20 cellular contexts compared by ENCODE assay signal in the genomic region with DNA sequence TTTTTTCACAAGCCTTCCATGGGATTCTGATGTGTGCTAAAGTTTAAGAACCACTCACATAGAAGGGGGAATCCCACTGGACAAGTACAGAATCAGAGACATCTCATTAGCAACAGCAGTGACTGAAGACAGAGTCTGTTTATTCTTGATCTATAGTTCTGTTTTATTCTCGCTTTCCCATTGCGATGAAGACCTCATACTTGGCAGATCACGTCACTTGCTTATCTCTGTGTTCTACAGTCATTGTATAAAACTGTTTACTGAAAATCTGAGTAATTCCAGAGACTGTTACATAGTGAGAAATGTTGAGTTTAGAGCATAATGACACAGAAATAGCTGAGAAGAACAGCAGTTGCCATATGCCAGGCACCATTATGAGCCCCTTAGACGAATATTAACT.
DNase-seq lines count a peak whose midpoint lies in the region; ATAC-seq and TF ChIP-seq lines count a peak whose summit lies in the region.
"Had no signal": no experiment of that assay in that cellular context is flagged by ENCODE, and none has a peak within 500 bp of the region (broad histone marks: within the 10 kb centered on the region; RNA-seq: fewer than 3 reads in every experiment).

No MANE protein-coding gene starts in this region.

- peaks cover 3% of the 10 kb centered on the region for H3K4me1 Mint-ChIP-seq in activated CD4-positive, alpha-beta T cell treated with anti-CD3 and anti-CD28 coated beads for 36 hours
- peaks cover 31% of the 10 kb centered on the region for H3K4me1 Mint-ChIP-seq in glutamatergic neuron (ENCODE audit: low read depth, unreplicated experiment)
- H3K4me1 Mint-ChIP-seq: CD8-positive, alpha-beta memory T cell; stimulated activated naive CD8-positive, alpha-beta T cell treated with anti-CD3 and anti-CD28 coated beads, Interleukin-15, amount 100 ng/mL, for 72 hours had no signal

- TF ChIP-seq CTCF in glutamatergic neuron (IDR thresholded peaks at IDR 0.05; ENCODE audit: partially characterized antibody, unreplicated experiment), result no peak

- H3K9me3 Mint-ChIP-seq in activated CD4-positive, alpha-beta T cell treated with anti-CD3 and anti-CD28 coated beads for 36 hours (ENCODE audit: low read depth), result no peaks in the 10 kb centered on the region
- peaks cover 5% of the 10 kb centered on the region for H3K9me3 Mint-ChIP-seq in glutamatergic neuron (ENCODE audit: unreplicated experiment)
- H3K9me3 Mint-ChIP-seq: CD8-positive, alpha-beta memory T cell had no signal

- no peak overlapping the region for H3K9ac ChIP-seq in adipocyte (ENCODE audit: low read length)

- H3K4me3 Mint-ChIP-seq in activated CD4-positive, alpha-beta T cell treated with anti-CD3 and anti-CD28 coated beads for 36 hours, result no peak overlapping the region
- H3K4me3 Mint-ChIP-seq in glutamatergic neuron (ENCODE audit: unreplicated experiment), result peak overlapping the region; percentile 22
- H3K4me3 Mint-ChIP-seq: stimulated activated naive CD8-positive, alpha-beta T cell treated with anti-CD3 and anti-CD28 coated beads, Interleukin-15, amount 100 ng/mL, for 72 hours had no signal

- no peak for DNase-seq in activated CD4-positive, alpha-beta T cell treated with anti-CD3 and anti-CD28 coated beads for 36 hours
- no peak for DNase-seq in activated CD4-positive, alpha-beta T cell treated with anti-CD3 and anti-CD28 coated beads for 4 hours
- DNase-seq in adipocyte (ENCODE audit: low read depth) (peak; percentile 55), glutamatergic neuron (no peak), kidney glomerular epithelial cell (lab: John Stamatoyannopoulos, UW) (no peak)
- DNase-seq: 8988T; activated CD4-positive, alpha-beta T cell treated with anti-CD3 and anti-CD28 coated beads for 48 hours; CD8-positive, alpha-beta memory T cell; GDM1; kidney; NCI-H2081 treated with DMSO at 0.1 percent for 48 hours; NCI-H774; posterior cingulate gyrus; stimulated activated CD4-positive, alpha-beta T cell treated with anti-CD3 and anti-CD28 coated beads, Interleukin-12 subunit alpha, Interleukin-12 subunit beta, amount 100 ng/mL, for 4 hours; stimulated activated naive CD8-positive, alpha-beta T cell treated with anti-CD3 and anti-CD28 coated beads, Interleukin-15, amount 100 ng/mL, for 72 hours; T-helper 2 cell had no signal

- peaks cover 66% of the 10 kb centered on the region for H3K4me1 ChIP-seq in adipocyte (ENCODE audit: control insufficient read depth, insufficient read depth, low read length)
- H3K4me1 ChIP-seq in urinary bladder (ENCODE audit: insufficient read depth), result peaks cover 3% of the 10 kb centered on the region

- no peaks in the 10 kb centered on the region for H3K27me3 Mint-ChIP-seq in activated CD4-positive, alpha-beta T cell treated with anti-CD3 and anti-CD28 coated beads for 36 hours
- peaks cover 4% of the 10 kb centered on the region for H3K27me3 Mint-ChIP-seq in glutamatergic neuron (ENCODE audit: unreplicated experiment)

- intact Hi-C loops in activated CD4-positive, alpha-beta T cell treated with anti-CD3 and anti-CD28 coated beads for 36 hours (cut with DNase I, micrococcal nuclease), result no loop called here

- TF ChIP-seq POLR2A in GM18505 (IDR thresholded peaks at IDR 0.05; ENCODE audit: borderline replicate concordance, extremely low read depth, insufficient read depth, insufficient read length), result no peak

- H3K36me3 ChIP-seq in adipocyte (ENCODE audit: control insufficient read depth, insufficient read depth, low read length, severe bottlenecking) (no peaks in the 10 kb centered on the region), urinary bladder (ENCODE audit: insufficient read depth) (no peaks in the 10 kb centered on the region)

- CTCF ChIA-PET in activated CD4-positive, alpha-beta T cell treated with anti-CD3 and anti-CD28 coated beads for 36 hours (lab: Charles Lee), result no interaction called here

- no peaks in the 10 kb centered on the region for H3K27me3 ChIP-seq in adipocyte (replicated peaks; ENCODE audit: control insufficient read depth, insufficient read depth, low read length)

- no peaks in the 10 kb centered on the region for H3K9me3 ChIP-seq in adipocyte (ENCODE audit: control insufficient read depth, low read length)

- peak overlapping the region; percentile 62 for H3K27ac ChIP-seq in urinary bladder (ENCODE audit: low read depth)

- peak; percentile 62 for ATAC-seq in activated CD4-positive, alpha-beta T cell treated with anti-CD3 and anti-CD28 coated beads for 36 hours
- ATAC-seq in GM18505 (IDR thresholded peaks at IDR 0.05; ENCODE audit: unreplicated experiment), result no peak
- no peak for ATAC-seq in GM19035 (IDR thresholded peaks at IDR 0.05; ENCODE audit: unreplicated experiment)
- ATAC-seq: stimulated activated naive CD8-positive, alpha-beta T cell treated with anti-CD3 and anti-CD28 coated beads, Interleukin-15, amount 100 ng/mL, for 72 hours had no signal

- H3K4me3 ChIP-seq in adipocyte (ENCODE audit: low read length) (no peak overlapping the region), urinary bladder (ENCODE audit: low read depth, low read length) (no peak overlapping the region)

- WGBS in urinary bladder, result 22% methylated on average over 4 of the region's 4 CpGs

- POLR2A ChIA-PET in activated CD4-positive, alpha-beta T cell treated with anti-CD3 and anti-CD28 coated beads for 36 hours (lab: Charles Lee), result no interaction called here

- H3K27ac Mint-ChIP-seq in activated CD4-positive, alpha-beta T cell treated with anti-CD3 and anti-CD28 coated beads for 36 hours, result no peak overlapping the region
- peak overlapping the region; percentile 83 for H3K27ac Mint-ChIP-seq in glutamatergic neuron (ENCODE audit: unreplicated experiment)
- H3K27ac Mint-ChIP-seq: activated naive CD4-positive, alpha-beta T cell treated with anti-CD3 and anti-CD28 coated beads, Interleukin-2, amount 50 U/mL, for 72 hours; stimulated activated naive CD8-positive, alpha-beta T cell treated with anti-CD3 and anti-CD28 coated beads, Interleukin-15, amount 100 ng/mL, for 72 hours had no signal

- H3K36me3 Mint-ChIP-seq in activated CD4-positive, alpha-beta T cell treated with anti-CD3 and anti-CD28 coated beads for 36 hours (ENCODE audit: low read depth), result peaks cover 3% of the 10 kb centered on the region
- H3K36me3 Mint-ChIP-seq in glutamatergic neuron (ENCODE audit: unreplicated experiment), result peaks cover 4% of the 10 kb centered on the region
